8 cellular contexts compared by ENCODE assay signal in the genomic region with DNA sequence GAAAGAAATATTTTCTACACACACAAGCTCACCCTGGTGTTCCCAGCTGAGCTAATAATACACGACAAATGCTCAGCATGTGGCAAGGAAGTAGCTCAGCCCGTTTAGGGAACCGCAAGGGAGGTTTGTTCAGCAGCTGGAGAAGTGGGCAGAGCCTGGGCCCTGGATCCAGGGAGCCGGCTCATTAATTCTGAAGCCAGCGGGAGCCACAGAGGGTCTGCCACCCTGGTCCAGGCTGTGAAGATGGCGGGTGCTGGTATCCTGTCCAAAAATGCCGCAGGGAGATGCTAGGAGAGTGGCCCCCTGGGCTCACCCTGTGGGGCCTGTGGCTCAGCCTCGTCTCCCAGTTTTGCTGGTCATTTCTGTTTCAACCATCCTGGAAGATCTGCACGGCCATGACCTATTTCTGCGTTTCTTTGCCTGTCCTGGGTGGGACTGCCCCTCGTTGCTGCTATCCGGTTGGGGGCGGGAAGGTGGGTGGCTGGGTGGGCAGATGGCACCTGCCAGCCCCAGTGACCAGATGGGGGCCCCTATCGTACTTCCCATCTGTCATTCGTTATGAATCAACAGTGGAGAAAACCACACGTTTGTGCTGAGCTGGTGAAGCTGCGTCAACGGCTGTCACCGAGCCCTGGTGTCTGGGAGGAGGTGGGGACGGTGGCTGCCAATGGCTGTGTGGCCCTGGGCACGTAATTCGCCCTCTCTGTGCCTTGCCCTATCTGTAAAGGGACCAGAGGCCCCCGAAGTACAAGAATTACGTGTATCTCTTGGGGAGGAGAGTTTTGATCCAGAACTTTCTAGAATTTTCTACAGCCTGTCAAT. TPM values are rescaled to one million over a fixed set of nuclear protein-coding genes. Genes with fewer than 3 reads are reported as not detected.
A peak's percentile ranks its signal among the peaks of the same experiment; 100 is the strongest.
DNase-seq lines count a peak whose midpoint lies in the region; ATAC-seq and TF ChIP-seq lines count a peak whose summit lies in the region.

No MANE protein-coding gene starts in this region.

- no peak for TF ChIP-seq CTCF in HL-60 (IDR thresholded peaks at IDR 0.05; ENCODE audit: insufficient read depth, low read length)

- peak; percentile 43 for TF ChIP-seq POLR2A in GM18526 (IDR thresholded peaks at IDR 0.05; ENCODE audit: extremely low read depth, insufficient read length)

- H3K4me3 ChIP-seq in HL-60 (replicated peaks; ENCODE audit: insufficient read depth, low read length), result peak overlapping the region; percentile 20; the same call in 1 of the 2 replicates

- ATAC-seq in left colon, result no peak
- no peak for ATAC-seq in GM19328 (IDR thresholded peaks at IDR 0.05; ENCODE audit: unreplicated experiment)

- H3K27ac ChIP-seq in HL-60 (replicated peaks), result peak overlapping the region; percentile 85

- intact Hi-C loops in left colon (cut with DNase I, micrococcal nuclease), result no loop called here

- H3K27me3 ChIP-seq in HL-60 (ENCODE audit: insufficient read depth, poor library complexity, severe bottlenecking), result no peaks in the 10 kb centered on the region

- DNase-seq in HL-60 (ENCODE audit: low read depth in 1 of 2, low spot score in 1 of 2) (peak; percentile 85 to 95), SKM-1 treated with dmso at 0.1 percent for 144 hours (lab: John Stamatoyannopoulos, UW; ENCODE audit: unreplicated experiment) (peak; percentile 53), left colon (peak; percentile 47 to 52), hepatic stellate cell (ENCODE audit: low spot score) (no peak)
- DNase-seq in activated naive CD4-positive, alpha-beta T cell treated with anti-CD3 and anti-CD28 coated beads, Interleukin-2, amount 50 U/mL, for 16 hours, result peak; percentile 63
- DNase-seq in stimulated activated CD8-positive, alpha-beta memory T cell treated with anti-CD3 and anti-CD28 coated beads, Interleukin-15, amount 100 ng/mL, for 48 hours (ENCODE audit: low read depth in 2 of 2), result peak; percentile 74 to 86

RNA-seq across cellular contexts. Expression of a gene that starts 2.7 kb away (rescaled TPM):
- total RNA-seq in left colon, result 1 to 10 TPM; 3.0 to 4.8 TPM

RNA-seq across cellular contexts. Expression of a gene that starts 39.0 kb away (rescaled TPM):
- total RNA-seq in left colon, result 100 to 1,000 TPM; 215 to 248 TPM

RNA-seq across cellular contexts. Expression of a gene that starts 45.4 kb away (rescaled TPM):
- 1 to 10 TPM in 1 of 2 donors, under 1 TPM in 1; 0.55 to 1.1 TPM for total RNA-seq in left colon

RNA-seq across cellular contexts. Expression of a gene that starts 52.5 kb away (rescaled TPM):
- 100 to 1,000 TPM in 1 of 2 donors, 10 to 100 TPM in 1; 77.3 to 113 TPM for total RNA-seq in left colon
